ENCODE assay signal across 9 cellular contexts in the genomic region with DNA sequence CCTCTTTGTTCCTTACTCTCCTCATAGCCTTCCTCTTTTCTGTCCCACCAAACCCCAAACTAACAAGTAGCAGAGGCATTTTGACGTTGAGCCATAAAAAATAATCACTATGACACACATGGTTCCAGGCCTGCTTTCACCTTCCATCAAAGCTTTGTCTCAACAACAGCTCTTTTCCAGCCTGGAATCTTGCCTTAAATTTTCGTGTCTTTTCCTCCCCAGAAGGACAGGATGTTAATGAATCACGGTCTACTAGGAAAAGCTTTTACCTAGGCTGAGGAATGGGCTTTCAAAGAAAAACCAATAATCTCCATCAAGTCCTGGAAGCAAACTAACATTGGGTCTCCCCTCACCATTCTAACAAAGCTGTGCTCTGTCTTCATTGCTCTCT.
DNase-seq lines count a peak whose midpoint lies in the region; ATAC-seq and TF ChIP-seq lines count a peak whose summit lies in the region.
"Had no signal": no experiment of that assay in that cellular context is flagged by ENCODE, and none has a peak within 500 bp of the region (broad histone marks: within the 10 kb centered on the region; RNA-seq: fewer than 3 reads in every experiment).

No MANE protein-coding gene starts in this region.

- peaks cover 32% of the 10 kb centered on the region for H3K4me1 Mint-ChIP-seq in activated CD4-positive, alpha-beta T cell treated with anti-CD3 and anti-CD28 coated beads, Interleukin-2, amount 10 ng/mL, durations not matched to agents 24 days and 14 days

- 64 to 67% methylated on average over 3 of the region's 3 CpGs for WGBS in thyroid gland, 2 donors

- no peaks in the 10 kb centered on the region for H3K9me3 ChIP-seq in thyroid gland

- H3K27ac Mint-ChIP-seq in activated CD4-positive, alpha-beta T cell treated with anti-CD3 and anti-CD28 coated beads, Interleukin-2, amount 10 ng/mL, durations not matched to agents 24 days and 14 days: peak overlapping the region; percentile 85

- H3K9me3 Mint-ChIP-seq in activated CD4-positive, alpha-beta T cell treated with anti-CD3 and anti-CD28 coated beads, Interleukin-2, amount 10 ng/mL, durations not matched to agents 24 days and 14 days: peaks cover 14% of the 10 kb centered on the region

- TF ChIP-seq CTCF in thyroid gland (IDR thresholded peaks at IDR 0.05): no peak

- TF ChIP-seq POLR2A in thyroid gland (IDR thresholded peaks at IDR 0.05): no peak

- no peaks in the 10 kb centered on the region for H3K27me3 ChIP-seq in thyroid gland

- H3K36me3 ChIP-seq in thyroid gland: no peaks in the 10 kb centered on the region

- intact Hi-C loops in activated CD4-positive, alpha-beta T cell treated with anti-CD3 and anti-CD28 coated beads, Interleukin-2, amount 10 ng/mL, durations not matched to agents 24 days and 14 days (cut with micrococcal nuclease): loop anchor here (2.0 to 10.0 kb wide), 4 partner anchors 39 to 333 kb away; partner anchors contain the start of gene SLC4A7
- intact Hi-C loops in thyroid gland (cut with DNase I): no loop called here

- peaks cover 2% of the 10 kb centered on the region for H3K36me3 Mint-ChIP-seq in activated CD4-positive, alpha-beta T cell treated with anti-CD3 and anti-CD28 coated beads, Interleukin-2, amount 10 ng/mL, durations not matched to agents 24 days and 14 days (ENCODE audit: low read depth)

- peaks cover 13 to 20% of the 10 kb centered on the region in 2 donors for H3K4me1 ChIP-seq in thyroid gland

- H3K4me3 Mint-ChIP-seq in activated CD4-positive, alpha-beta T cell treated with anti-CD3 and anti-CD28 coated beads, Interleukin-2, amount 10 ng/mL, durations not matched to agents 24 days and 14 days: peak overlapping the region; percentile 55

- DNase-seq in activated CD4-positive, alpha-beta T cell treated with anti-CD3 and anti-CD28 coated beads, Interleukin-2, amount 10 ng/mL, durations not matched to agents 24 days and 14 days: no peak
- DNase-seq in activated CD4-positive, alpha-beta T cell treated with anti-CD3 and anti-CD28 coated beads, Interleukin-2, amount 50 U/mL, for 1 hour: no peak
- DNase-seq in astrocyte of the hippocampus (ENCODE audit: low read depth, low spot score) (peak; percentile 50), medulla oblongata (ENCODE audit: extremely low spot score) (peak; percentile 53), thyroid gland (no peak), hypothalamus (lab: John Stamatoyannopoulos, UW) (no peak)
- DNase-seq: NCI-H69 had no signal

- H3K27me3 Mint-ChIP-seq in activated CD4-positive, alpha-beta T cell treated with anti-CD3 and anti-CD28 coated beads, Interleukin-2, amount 10 ng/mL, durations not matched to agents 24 days and 14 days: no peaks in the 10 kb centered on the region

- ATAC-seq in HG02588 (IDR thresholded peaks at IDR 0.05; ENCODE audit: unreplicated experiment) (no peak), GM21529 (IDR thresholded peaks at IDR 0.05; ENCODE audit: unreplicated experiment) (no peak)

- no peak overlapping the region for H3K4me3 ChIP-seq in thyroid gland (replicated peaks in 1 of 3)

- peak overlapping the region; percentile 7 to 72 (median 8) for H3K27ac ChIP-seq in thyroid gland

Comparison
In these comparisons a context has a peak if more than half of its experiments do, and no peak if none do; other contexts are left out.
1. DNase-seq: peak in astrocyte of the hippocampus (single experiment) and medulla oblongata (single experiment); none in activated CD4-positive, alpha-beta T cell treated with anti-CD3 and anti-CD28 coated beads, Interleukin-2, amount 10 ng/mL, durations not matched to agents 24 days and 14 days (single experiment), activated CD4-positive, alpha-beta T cell treated with anti-CD3 and anti-CD28 coated beads, Interleukin-2, amount 50 U/mL, for 1 hour (single experiment), thyroid gland (0 of 2) and hypothalamus (0 of 51).